In the genomic region with DNA sequence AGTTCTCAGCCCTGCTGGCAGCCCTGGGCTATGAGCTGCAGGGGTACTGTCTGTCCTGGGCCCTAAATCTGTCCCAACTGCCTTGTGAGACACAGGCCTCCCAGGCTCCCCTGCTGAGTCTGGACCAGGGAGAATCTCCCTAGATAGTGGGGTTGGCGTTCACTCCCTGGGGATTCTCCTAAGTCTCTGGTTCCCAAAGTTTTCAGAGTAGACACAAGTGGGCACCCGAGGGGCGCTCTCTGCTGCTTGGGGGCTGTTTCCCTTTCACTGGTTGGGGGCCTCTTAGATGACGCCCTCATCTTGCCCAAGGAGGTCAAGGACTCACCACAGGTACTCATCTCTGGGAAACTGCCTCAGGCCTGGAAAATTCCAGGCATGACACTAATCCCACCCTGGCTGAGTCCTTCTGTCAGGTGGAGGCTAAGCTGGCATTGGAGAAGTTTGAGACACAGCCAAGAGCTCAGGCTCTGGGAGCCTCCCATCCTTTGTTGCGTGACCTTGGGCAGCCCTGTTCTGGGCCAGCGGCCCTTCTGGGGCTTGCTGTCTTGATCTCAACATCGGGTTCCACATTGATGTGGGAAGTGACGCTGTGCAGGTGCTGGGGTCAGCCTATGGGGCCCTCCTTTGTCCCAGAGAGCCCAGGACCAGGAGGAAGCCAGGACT, we compare ENCODE assay signal across 1 cellular context.
TF ChIP-seq lines count a peak whose summit lies in the region.

No MANE protein-coding gene starts in this region.

TF ChIP-seq in H1, 55 proteins besides CTCF, POLR2A, EP300 and RAD21:
- TF ChIP-seq POLR2AphosphoS5 (IDR thresholded peaks at IDR 0.05; ENCODE audit: low read depth, low read length) (no peak; the same call in 1 of the 2 replicates), SIRT6 (IDR thresholded peaks at IDR 0.05; ENCODE audit: low read length) (no peak), TEAD4 (IDR thresholded peaks at IDR 0.05; ENCODE audit: low read depth, low read length) (no peak), POU5F1 (IDR thresholded peaks at IDR 0.05; ENCODE audit: low read depth, low read length) (no peak), RXRA (IDR thresholded peaks at IDR 0.05; ENCODE audit: insufficient read depth, low read depth, low read length) (no peak), BRCA1 (IDR thresholded peaks at IDR 0.05; ENCODE audit: low read depth, low read length) (no peak), TBP (IDR thresholded peaks at IDR 0.05; ENCODE audit: low read depth, low read length) (no peak), SUZ12 (IDR thresholded peaks at IDR 0.05; ENCODE audit: low read length) (no peak), PHF8 (conservative IDR thresholded peaks at IDR 0.05; ENCODE audit: low read depth, low read length) (no peak), GABPA (IDR thresholded peaks at IDR 0.05; ENCODE audit: borderline replicate concordance, insufficient read depth, low read length) (no peak), CTBP2 (IDR thresholded peaks at IDR 0.05; ENCODE audit: borderline replicate concordance, insufficient read depth, insufficient read length, low read length) (no peak), BCL11A (IDR thresholded peaks at IDR 0.05; ENCODE audit: low read depth in 2 of 2, low read length in 2 of 2) (no peak), KDM5A (IDR thresholded peaks at IDR 0.05; ENCODE audit: low read length) (no peak)
